ENCODE assay signal across 8 cellular contexts in genomic region chr5:117519957-117520500, GRCh38.
"Had no signal": no experiment of that assay in that cellular context is flagged by ENCODE, and none has a peak within 500 bp of the region (broad histone marks: within the 10 kb centered on the region; RNA-seq: fewer than 3 reads in every experiment).

No MANE protein-coding gene starts in this region.

- H3K9ac ChIP-seq: GM23248 had no signal

- DNase-seq: GM23248, GOT3, H7, HFFc6, IMR-90 had no signal

- H3K27ac Mint-ChIP-seq: HFFc6 had no signal

- H3K4me3 Mint-ChIP-seq: HFFc6 had no signal

- ATAC-seq: HCT116 had no signal

- H3K27ac ChIP-seq: GM23248, HL-60 had no signal

- H3K9me3 ChIP-seq: HAP-1 had no signal

- H2AFZ ChIP-seq: GM23248 had no signal

- H3K36me3 ChIP-seq: HAP-1 had no signal

- H3K4me3 ChIP-seq: GM23248, HAP-1 had no signal
